ENCODE assay signal across 8 cellular contexts in the genomic region with DNA sequence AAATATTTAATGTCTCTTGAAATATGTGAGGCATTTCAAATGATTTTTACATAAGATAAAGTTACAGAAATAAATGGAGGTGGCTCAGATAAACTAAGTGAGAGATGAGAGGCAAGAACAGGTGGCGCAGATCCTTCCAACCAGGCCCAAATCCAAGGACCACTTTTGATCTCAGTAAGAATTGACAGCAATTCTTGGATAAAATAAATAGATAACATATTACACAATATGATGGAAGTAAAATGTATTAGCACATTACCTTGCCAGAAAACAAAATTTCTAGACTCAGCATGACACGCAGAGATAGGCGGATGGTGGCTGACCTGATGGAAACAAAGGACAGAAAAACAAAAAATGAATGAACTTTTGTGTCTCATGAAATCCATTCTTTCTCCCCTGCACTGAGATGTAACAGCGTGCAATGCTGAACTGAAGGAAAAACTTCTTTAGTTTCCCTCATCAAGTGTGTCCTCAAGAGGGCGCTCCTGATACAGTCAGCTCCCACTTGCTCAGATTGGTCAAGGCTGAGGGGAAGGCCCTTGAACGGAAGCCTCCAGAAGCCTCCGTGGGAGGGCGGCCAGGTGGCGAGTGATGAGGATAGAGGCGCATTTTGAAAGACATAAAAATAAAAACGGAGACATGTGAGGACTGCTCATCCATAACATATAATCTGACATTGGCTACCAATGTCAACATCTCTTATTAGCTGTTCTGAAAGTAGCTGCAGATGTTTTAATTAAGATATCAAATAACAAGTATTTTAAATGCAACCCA.
DNase-seq lines count a peak whose midpoint lies in the region; ATAC-seq and TF ChIP-seq lines count a peak whose summit lies in the region.

No MANE protein-coding gene starts in this region.

- no peaks in the 10 kb centered on the region for H3K79me2 ChIP-seq in DND-41 (ENCODE audit: insufficient read depth, low read length)

- H4K20me1 ChIP-seq in DND-41 (ENCODE audit: insufficient read depth, low read length) = 0 out of 2 replicates have a peak, but pooled peaks cover 4% of the 10 kb centered on the region

- H3K27ac ChIP-seq in DND-41 (ENCODE audit: low read length) = peak overlapping the region; percentile 85
- H3K27ac ChIP-seq in KOPT-K1 (ENCODE audit: low read depth, low read length, poor library complexity, severe bottlenecking) = peak overlapping the region; percentile 32
- H3K27ac ChIP-seq in Peyer's patch = peak overlapping the region; percentile 40 to 78 (median 72)
- no peak overlapping the region for H3K27ac ChIP-seq in substantia nigra (ENCODE audit: low read depth, low read length, poor library complexity, severe bottlenecking)

- H3K9ac ChIP-seq in DND-41 (ENCODE audit: low read depth, low read length) = peak overlapping the region; percentile 31

- H3K9me3 ChIP-seq in DND-41 (ENCODE audit: insufficient read depth, low read length, severe bottlenecking) (no peaks in the 10 kb centered on the region), KOPT-K1 (ENCODE audit: insufficient read depth, low read length, poor library complexity, severe bottlenecking) (no peaks in the 10 kb centered on the region), Peyer's patch (no peaks in the 10 kb centered on the region)

- TF ChIP-seq CTCF in DND-41 (IDR thresholded peaks at IDR 0.05; ENCODE audit: borderline replicate concordance, extremely low read depth, low read length, poor library complexity, severe bottlenecking) (peak; percentile 97), Peyer's patch (IDR thresholded peaks at IDR 0.05) (peak; percentile 88 to 94 (median 90))

- DNase-seq in DND-41 = peak; percentile 81
- DNase-seq in Peyer's patch = peak; percentile 71 to 95 (median 93)
- DNase-seq in activated T-cell treated with anti-CD3 and anti-CD28 coated beads, Interleukin-2, amount 50 U/mL, for 48 hours = peak; percentile 79 to 81
- peak; percentile 81 for DNase-seq in fibroblast of gingiva (ENCODE audit: low read depth)
- peak in 52 of 56 donors; percentile 8 to 90 (median 59) for DNase-seq in nucleus accumbens (lab: John Stamatoyannopoulos, UW)
- peak in 47 of 49 donors; percentile 6 to 83 (median 62) for DNase-seq in substantia nigra (lab: John Stamatoyannopoulos, UW)

- peak overlapping the region; percentile 5; the same call in 1 of the 2 replicates for H2AFZ ChIP-seq in DND-41 (ENCODE audit: low read depth, low read length)

- H3K27me3 ChIP-seq in DND-41 (ENCODE audit: insufficient read depth, low read length, poor library complexity) (no peaks in the 10 kb centered on the region), Peyer's patch (no peaks in the 10 kb centered on the region)

- ATAC-seq in DND-41 (ENCODE audit: insufficient read depth, low read depth) (peak; percentile 29), GM21786 (IDR thresholded peaks at IDR 0.05; ENCODE audit: unreplicated experiment) (peak; percentile 55)

- H3K4me1 ChIP-seq in DND-41 (ENCODE audit: insufficient read depth, low read length) (peaks cover 34% of the 10 kb centered on the region), Peyer's patch (peaks cover 0 to 15% (median 12%) of the 10 kb centered on the region in 4 donors)

- peak overlapping the region; percentile 61 for H3K4me2 ChIP-seq in DND-41 (ENCODE audit: insufficient read depth, low read length)

- no peak for TF ChIP-seq POLR2A in Peyer's patch (IDR thresholded peaks at IDR 0.05)

- H3K36me3 ChIP-seq in DND-41 (ENCODE audit: insufficient read depth, low read length) = peaks cover 36% of the 10 kb centered on the region
- peaks cover 43% of the 10 kb centered on the region for H3K36me3 ChIP-seq in KOPT-K1 (ENCODE audit: insufficient read depth, low read length)
- H3K36me3 ChIP-seq in Peyer's patch = no peaks in the 10 kb centered on the region

- H3K4me3 ChIP-seq in DND-41 (ENCODE audit: low read depth in 1 of 2, low read length in 2 of 2) = peak overlapping the region in 1 of 2 experiments; percentile 42; a peak in 2 of 4 replicates
- H3K4me3 ChIP-seq in Peyer's patch = no peak overlapping the region
